8 cellular contexts compared by ENCODE assay signal in the genomic region with DNA sequence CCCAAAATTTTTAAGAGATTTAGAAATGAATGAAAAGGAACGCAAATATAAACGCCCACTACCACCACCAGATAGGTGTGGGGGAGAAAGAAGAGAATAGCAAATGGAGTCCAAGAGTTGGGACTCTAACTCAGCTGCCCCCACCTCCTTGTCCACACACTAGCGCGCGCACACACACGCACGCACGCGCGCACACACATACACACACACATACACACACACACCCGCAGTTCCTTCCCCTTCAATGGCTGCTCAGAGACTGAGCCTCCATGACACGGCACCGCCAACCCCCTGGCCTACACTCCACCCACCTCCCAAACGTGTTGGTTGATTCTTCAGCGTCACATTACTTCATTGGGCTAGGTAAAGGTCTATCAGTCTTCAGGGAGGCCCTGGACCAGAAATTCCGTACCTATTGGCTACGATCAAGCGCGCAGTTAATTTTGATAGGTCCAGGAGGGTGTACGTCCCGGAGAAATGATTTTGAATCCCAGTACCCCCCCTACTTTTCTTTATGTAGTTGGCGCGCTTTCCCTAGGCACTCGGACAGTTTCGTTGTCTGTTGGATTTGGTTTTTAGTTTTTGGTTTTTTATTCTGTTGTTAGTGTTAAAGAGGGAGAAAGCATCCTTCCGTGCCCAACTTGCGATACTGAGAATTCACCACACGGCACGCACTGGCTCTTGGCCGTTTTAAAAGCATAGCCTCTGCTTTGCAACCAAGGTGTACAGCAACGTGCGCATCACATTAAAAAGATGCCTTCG. TPM values are rescaled to one million over a fixed set of nuclear protein-coding genes. Genes with fewer than 3 reads are reported as not detected.
DNase-seq lines count a peak whose midpoint lies in the region; ATAC-seq and TF ChIP-seq lines count a peak whose summit lies in the region.

A gene (minus strand): TSS at position 261 of the 762 bp plus-strand sequence. CDS start 326 bp downstream, outside the sequence.

- peak; percentile 76 for ATAC-seq in HG03432 (IDR thresholded peaks at IDR 0.05; ENCODE audit: unreplicated experiment)

- peak; percentile 98 for TF ChIP-seq POLR2A in GM19099 (IDR thresholded peaks at IDR 0.05; ENCODE audit: extremely low read depth, insufficient read length, low read depth)

- DNase-seq in AML-193 (lab: John Stamatoyannopoulos, UW) (peak; percentile 99), NCI-H460 (ENCODE audit: extremely low read depth, low read depth) (peak; percentile 100), cerebellar nuclear complex (lab: John Stamatoyannopoulos, UW) (peak; percentile 91 to 99), islet precursor cell (peak; percentile 99)
- DNase-seq in activated CD4-positive, CD25-positive, alpha-beta regulatory T cell treated with anti-CD3 and anti-CD28 coated beads, Interleukin-2, amount 50 U/mL, for 72 hours, result peak; percentile 88
- peak; percentile 89 to 93 (median 91) for DNase-seq in stimulated activated CD4-positive, alpha-beta T cell treated with anti-CD3 and anti-CD28 coated beads, Interleukin-12 subunit alpha, Interleukin-12 subunit beta, amount 100 ng/mL, for 48 hours (ENCODE audit: low read depth in 2 of 3, low spot score in 1 of 3)

RNA-seq across cellular contexts. Expression of the gene that starts here (rescaled TPM):
- total RNA-seq in NCI-H460 (2014; rRNA removed; shearing (Covaris generic)), result 69.0 and 73.9 TPM in 2 replicates
- polyA plus RNA-seq in NCI-H460 (2014; cell fraction: nucleus; rRNA removed), result 57.5 and 75.7 TPM in 2 replicates

Comparison
In these comparisons a context has a peak if more than half of its experiments do, and no peak if none do; other contexts are left out.
1. Peak in every context shown above with its lines: DNase-seq and ATAC-seq.